Comparison of ENCODE assay signal across 8 cellular contexts in genomic region chr17:57911834-57912673, GRCh38. TPM values are rescaled to one million over a fixed set of nuclear protein-coding genes. Genes with fewer than 3 reads are reported as not detected.
DNase-seq lines count a peak whose midpoint lies in the region; ATAC-seq and TF ChIP-seq lines count a peak whose summit lies in the region.

No MANE protein-coding gene starts in this region.

- no peaks in the 10 kb centered on the region for H3F3A ChIP-seq in MM.1S (ENCODE audit: insufficient read depth, low read length)

- H3K4me1 Mint-ChIP-seq in activated CD4-positive, alpha-beta memory T cell treated with anti-CD3 and anti-CD28 coated beads, Interleukin-2, amount 10 ng/mL, durations not matched to agents 7 days and 5 days = no peaks in the 10 kb centered on the region

- ATAC-seq in HG03565 (IDR thresholded peaks at IDR 0.05; ENCODE audit: unreplicated experiment) = no peak

- H3K4me1 ChIP-seq in fibroblast of lung (ENCODE audit: control insufficient read depth, extremely low read depth, insufficient read depth, low read length) (peaks cover 4% of the 10 kb centered on the region), MM.1S (ENCODE audit: low read length) (no peaks in the 10 kb centered on the region)

- peaks cover 3% of the 10 kb centered on the region for H3K79me2 ChIP-seq in fibroblast of lung (ENCODE audit: control insufficient read depth, insufficient read depth, low read length)
- H3K79me2 ChIP-seq in MM.1S (ENCODE audit: low read length) = no peaks in the 10 kb centered on the region

- CTCF ChIA-PET in activated CD4-positive, alpha-beta memory T cell treated with anti-CD3 and anti-CD28 coated beads, Interleukin-2, amount 10 ng/mL, durations not matched to agents 7 days and 5 days (lab: Charles Lee) = interaction anchor here (1.2 kb wide), 1 partner anchor 88 kb away, joined by 3 read pairs; no protein-coding TSS in a partner anchor

- DNase-seq in GM03348 (ENCODE audit: low spot score) (peak; percentile 29), NCI-H748 (lab: John Stamatoyannopoulos, UW; ENCODE audit: unreplicated experiment) (peak; percentile 99), fibroblast of lung (ENCODE audit: low read depth in 2 of 2) (peak; percentile 58 to 77), pons (ENCODE audit: low spot score) (peak; percentile 99), MM.1S (no peak), NOMO-1 treated with dmso at 0.1 percent for 144 hours (lab: John Stamatoyannopoulos, UW; ENCODE audit: unreplicated experiment) (no peak)
- DNase-seq in activated CD4-positive, alpha-beta memory T cell treated with anti-CD3 and anti-CD28 coated beads, Interleukin-2, amount 10 ng/mL, durations not matched to agents 7 days and 5 days = no peak

- H3K4me2 ChIP-seq in fibroblast of lung (ENCODE audit: extremely low read depth, insufficient read depth, low read length) (no peak overlapping the region), MM.1S (ENCODE audit: low read depth, low read length) (no peak overlapping the region)

- TF ChIP-seq CTCF in fibroblast of lung (conservative IDR thresholded peaks at IDR 0.05 in 1 of 2, IDR thresholded peaks at IDR 0.05 in 1 of 2; ENCODE audit: low read depth in 1 of 2, low read length in 2 of 2) (no peak), MM.1S (IDR thresholded peaks at IDR 0.05; ENCODE audit: low read length) (no peak)

- no peaks in the 10 kb centered on the region for H3K9me2 ChIP-seq in MM.1S (replicated peaks; ENCODE audit: insufficient read depth, low read length)

- H3K9me3 Mint-ChIP-seq in activated CD4-positive, alpha-beta memory T cell treated with anti-CD3 and anti-CD28 coated beads, Interleukin-2, amount 10 ng/mL, durations not matched to agents 7 days and 5 days = no peaks in the 10 kb centered on the region

- H3K9ac ChIP-seq in fibroblast of lung (ENCODE audit: insufficient read depth, low read length) (no peak overlapping the region), MM.1S (ENCODE audit: low read length) (no peak overlapping the region)

- no peaks in the 10 kb centered on the region for H3K36me3 ChIP-seq in fibroblast of lung (ENCODE audit: control insufficient read depth, insufficient read depth, low read length)
- H3K36me3 ChIP-seq in MM.1S (replicated peaks; ENCODE audit: insufficient read depth, low read length) = no peaks in the 10 kb centered on the region

- no peak overlapping the region for H2AFZ ChIP-seq in fibroblast of lung (ENCODE audit: low read length)
- no peak overlapping the region for H2AFZ ChIP-seq in MM.1S (ENCODE audit: low read length)

- H4K20me1 ChIP-seq in fibroblast of lung (ENCODE audit: control insufficient read depth, extremely low read depth, insufficient read depth, low read length) (no peaks in the 10 kb centered on the region), MM.1S (ENCODE audit: insufficient read depth, low read length) (no peaks in the 10 kb centered on the region)

- H3K4me3 ChIP-seq in fibroblast of lung (replicated peaks in 1 of 4; ENCODE audit: control extremely low read depth in 1 of 4, insufficient read depth in 1 of 4, low read depth in 3 of 4, low read length in 4 of 4) (no peak overlapping the region), MM.1S (ENCODE audit: low read length) (no peak overlapping the region)

- POLR2A ChIA-PET in activated CD4-positive, alpha-beta memory T cell treated with anti-CD3 and anti-CD28 coated beads, Interleukin-2, amount 10 ng/mL, durations not matched to agents 7 days and 5 days (lab: Charles Lee) = no interaction called here

- H3K4me3 Mint-ChIP-seq in activated CD4-positive, alpha-beta memory T cell treated with anti-CD3 and anti-CD28 coated beads, Interleukin-2, amount 10 ng/mL, durations not matched to agents 7 days and 5 days = no peak overlapping the region

- no peaks in the 10 kb centered on the region for H3K27me3 ChIP-seq in fibroblast of lung (ENCODE audit: control insufficient read depth, insufficient read depth, low read length)
- H3K27me3 ChIP-seq in MM.1S (replicated peaks; ENCODE audit: insufficient read depth, low read length) = 0 out of 2 replicates have a peak, but pooled peaks cover 4% of the 10 kb centered on the region

- no peaks in the 10 kb centered on the region for H3K36me3 Mint-ChIP-seq in activated CD4-positive, alpha-beta memory T cell treated with anti-CD3 and anti-CD28 coated beads, Interleukin-2, amount 10 ng/mL, durations not matched to agents 7 days and 5 days (ENCODE audit: low read depth)

- H3K9me3 ChIP-seq in fibroblast of lung (ENCODE audit: control insufficient read depth, insufficient read depth, low read depth, low read length) = no peaks in the 10 kb centered on the region
- no peaks in the 10 kb centered on the region for H3K9me3 ChIP-seq in MM.1S (replicated peaks; ENCODE audit: insufficient read depth, low read length)

- H3K27me3 Mint-ChIP-seq in activated CD4-positive, alpha-beta memory T cell treated with anti-CD3 and anti-CD28 coated beads, Interleukin-2, amount 10 ng/mL, durations not matched to agents 7 days and 5 days = peaks cover 7% of the 10 kb centered on the region

- H3K27ac Mint-ChIP-seq in activated CD4-positive, alpha-beta memory T cell treated with anti-CD3 and anti-CD28 coated beads, Interleukin-2, amount 10 ng/mL, durations not matched to agents 7 days and 5 days = no peak overlapping the region

- H3K27ac ChIP-seq in fibroblast of lung (ENCODE audit: insufficient read depth, low read length) (no peak overlapping the region), MM.1S (ENCODE audit: low read length) (no peak overlapping the region)

RNA-seq across cellular contexts. Expression of gene CUEDC1, which starts 43.2 kb away (rescaled TPM):
- total RNA-seq in fibroblast of lung = 6.2 and 11.9 TPM in 2 replicates
- 25.6 and 34.9 TPM in 2 replicates for polyA plus RNA-seq in fibroblast of lung
- polyA plus RNA-seq in fibroblast of lung (2012) = 26.6 and 35.9 TPM in 2 replicates
- 25.6 and 37.1 TPM in 2 replicates for polyA minus RNA-seq in fibroblast of lung (ENCODE audit: low replicate concordance)
- total RNA-seq in activated CD4-positive, alpha-beta memory T cell treated with anti-CD3 and anti-CD28 coated beads, Interleukin-2, amount 10 ng/mL, durations not matched to agents 7 days and 5 days = under 1 TPM in 1 of 2 experiments, not detected in 1; 0.25 TPM

Comparison
In these comparisons a context has a peak if more than half of its experiments do, and no peak if none do; other contexts are left out.
1. DNase-seq: peak in GM03348 (single experiment), NCI-H748 (single experiment), fibroblast of lung (2 of 2) and pons (single experiment); none in MM.1S (single experiment), activated CD4-positive, alpha-beta memory T cell treated with anti-CD3 and anti-CD28 coated beads, Interleukin-2, amount 10 ng/mL, durations not matched to agents 7 days and 5 days (single experiment) and NOMO-1 treated with dmso at 0.1 percent for 144 hours (single experiment).